Comparison of ENCODE assay signal across 8 cellular contexts in genomic region chr4:26319467-26320158, GRCh38. TPM values are rescaled to one million over a fixed set of nuclear protein-coding genes. Genes with fewer than 3 reads are reported as not detected.
DNase-seq lines count a peak whose midpoint lies in the region; ATAC-seq, FAIRE-seq and TF ChIP-seq lines count a peak whose summit lies in the region.

No MANE protein-coding gene starts in this region.

- intact Hi-C loops in psoas muscle (cut with DNase I) = loop anchor here (2.0 to 10.0 kb wide), 6 partner anchors 235 to 395 kb away; partner anchors contain the start of gene TBC1D19 (in 1 of the 2)

- peaks cover 38% of the 10 kb centered on the region for H3K4me1 Mint-ChIP-seq in T-helper 17 cell

- no peaks in the 10 kb centered on the region for H3K36me3 ChIP-seq in right atrium auricular region
- H3K36me3 ChIP-seq in psoas muscle (ENCODE audit: insufficient read depth in 1 of 2, low read depth in 1 of 2) = no peaks in the 10 kb centered on the region

- peak overlapping the region; percentile 96 to 99 for H3K27ac ChIP-seq in right atrium auricular region
- H3K27ac ChIP-seq in psoas muscle = peak overlapping the region; percentile 83

- no peaks in the 10 kb centered on the region for H3K27me3 Mint-ChIP-seq in T-helper 17 cell

- WGBS in psoas muscle, 3 donors = 0 to 1% (median 1%) methylated on average over 59 to 60 of the region's 60 CpGs

- peak overlapping the region; percentile 98 for H3K4me3 Mint-ChIP-seq in T-helper 17 cell

- H3K27me3 ChIP-seq in right atrium auricular region (no peaks in the 10 kb centered on the region), psoas muscle (ENCODE audit: insufficient read depth in 3 of 3, low read length in 2 of 3) (no peaks in the 10 kb centered on the region)

- peak overlapping the region; percentile 52 to 63 for H3K4me3 ChIP-seq in right atrium auricular region
- peak overlapping the region; percentile 76 for H3K4me3 ChIP-seq in psoas muscle

- H3K27ac Mint-ChIP-seq in T-helper 17 cell = peak overlapping the region; percentile 95

- DNase-seq in NCI-H1694 treated with DMSO at 0.1 percent for 48 hours (lab: John Stamatoyannopoulos, UW) (peak; percentile 94), T-helper 17 cell (peak; percentile 91 to 95 (median 94)), anterior cingulate cortex (lab: John Stamatoyannopoulos, UW) (peak; percentile 82 to 99 (median 96)), right atrium auricular region (ENCODE audit: low spot score) (peak; percentile 98), psoas muscle (peak; percentile 96 to 99), urothelium cell line (ENCODE audit: low spot score) (peak; percentile 90)

- H3K9me3 ChIP-seq in T-helper 17 cell (ENCODE audit: control insufficient read depth, low read length, poor library complexity, severe bottlenecking) (no peaks in the 10 kb centered on the region), right atrium auricular region (peaks cover 0 to 14% of the 10 kb centered on the region in 2 donors), psoas muscle (peaks cover 7% of the 10 kb centered on the region)

- peak; percentile 46 for ATAC-seq in GM18499 (IDR thresholded peaks at IDR 0.05; ENCODE audit: insufficient read depth, unreplicated experiment)
- ATAC-seq in HG02938 (IDR thresholded peaks at IDR 0.05; ENCODE audit: unreplicated experiment) = peak; percentile 64
- peak; percentile 75 for ATAC-seq in T-helper 17 cell
- ATAC-seq in psoas muscle = peak; percentile 93 to 94 (median 94)

- H3K4me1 ChIP-seq in right atrium auricular region (peaks cover 0 to 38% of the 10 kb centered on the region in 2 donors), psoas muscle (peaks cover 18% of the 10 kb centered on the region)

- H3K36me3 Mint-ChIP-seq in T-helper 17 cell (ENCODE audit: low read depth) = peaks cover 4% of the 10 kb centered on the region

- TF ChIP-seq CTCF in right atrium auricular region (IDR thresholded peaks at IDR 0.05) (peak in 1 of 2 donors; percentile 26), psoas muscle (IDR thresholded peaks at IDR 0.05) (no peak)

- FAIRE-seq in urothelium cell line (lab: Jason Lieb, UNC) = no peak

RNA-seq across cellular contexts. Expression of gene RBPJ, which starts 1.2 kb away (rescaled TPM):
- total RNA-seq in T-helper 17 cell (10 to 100 TPM; 77.9 to 88.3 TPM), right atrium auricular region (10 to 100 TPM; 31.4 to 41.0 TPM), psoas muscle (10 to 100 TPM; 28.8 to 44.4 (median 37.6) TPM)
- 10 to 100 TPM; 10.6 to 27.4 (median 14.9) TPM for polyA plus RNA-seq in psoas muscle

Comparison
In these comparisons a context has a peak if more than half of its experiments do, and no peak if none do; other contexts are left out.
1. Peak in every context shown above with its lines: DNase-seq, ATAC-seq, H3K4me3 ChIP-seq and H3K27ac ChIP-seq.